In the genomic region with DNA sequence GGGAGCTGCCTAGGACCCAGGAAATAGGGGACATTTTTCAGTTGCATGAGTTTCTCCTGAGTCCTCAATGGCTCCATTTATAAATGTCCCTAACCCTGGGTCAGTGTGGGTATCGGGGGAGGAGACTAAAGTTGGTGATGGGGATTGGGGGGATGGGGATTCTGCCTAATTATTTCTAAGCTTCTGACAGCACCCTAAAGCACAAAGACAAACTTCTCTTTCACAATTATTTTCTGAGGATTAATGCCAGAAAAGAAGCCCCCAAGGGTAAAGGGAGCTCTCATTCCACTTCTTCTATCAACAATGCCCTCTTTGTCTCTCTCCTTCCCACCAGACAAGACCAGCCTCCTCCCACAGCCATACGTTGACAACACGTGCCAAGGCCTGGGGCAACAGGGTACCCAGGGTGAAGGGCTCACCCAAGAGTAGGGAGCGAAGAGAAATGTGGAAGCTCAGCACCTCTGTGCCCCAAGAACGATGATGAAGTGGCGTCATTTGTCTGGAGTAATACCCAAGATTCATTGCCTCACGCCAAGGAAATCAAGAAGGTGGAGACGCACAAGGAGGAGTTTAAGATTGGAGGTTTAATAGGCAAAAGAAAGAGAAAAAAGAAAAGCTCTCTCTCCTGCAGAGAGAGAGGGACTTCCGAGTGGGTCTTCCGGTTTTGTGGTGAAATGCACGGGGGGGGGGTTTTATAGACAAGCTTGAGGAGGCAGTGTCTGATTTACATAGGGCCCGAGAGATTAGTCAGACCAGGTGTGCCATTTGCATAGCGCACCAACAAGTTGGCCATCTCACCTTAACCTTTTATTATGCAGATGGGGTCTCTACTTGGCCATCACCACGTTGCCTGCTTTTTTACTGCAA, we compare ENCODE assay signal across 14 cellular contexts. TPM values are rescaled to one million over a fixed set of nuclear protein-coding genes. Genes with fewer than 3 reads are reported as not detected.
DNase-seq lines count a peak whose midpoint lies in the region; ATAC-seq and TF ChIP-seq lines count a peak whose summit lies in the region.
"Had no signal": no experiment of that assay in that cellular context is flagged by ENCODE, and none has a peak within 500 bp of the region (broad histone marks: within the 10 kb centered on the region; RNA-seq: fewer than 3 reads in every experiment).

No MANE protein-coding gene starts in this region.

- TF ChIP-seq CTCF in endodermal cell (conservative IDR thresholded peaks at IDR 0.05) (no peak), type B pancreatic cell (conservative IDR thresholded peaks at IDR 0.05) (no peak)

- WGBS in endodermal cell (ENCODE audit: insufficient coverage in 1 of 2, insufficient read length in 1 of 2), 2 experiments: 68 to 71% methylated on average over 13 of the region's 14 CpGs

- H3K27ac ChIP-seq in endodermal cell (ENCODE audit: low read depth, low read length): no peak overlapping the region

- peaks cover 10% of the 10 kb centered on the region for H3K4me1 Mint-ChIP-seq in activated naive CD4-positive, alpha-beta T cell treated with anti-CD3 and anti-CD28 coated beads, Interleukin-2, amount 50 U/mL, for 24 hours
- H3K4me1 Mint-ChIP-seq in endodermal cell: no peaks in the 10 kb centered on the region
- no peaks in the 10 kb centered on the region for H3K4me1 Mint-ChIP-seq in type B pancreatic cell (ENCODE audit: unreplicated experiment)

- no peaks in the 10 kb centered on the region for H3K36me3 Mint-ChIP-seq in activated naive CD4-positive, alpha-beta T cell treated with anti-CD3 and anti-CD28 coated beads, Interleukin-2, amount 50 U/mL, for 24 hours
- H3K36me3 Mint-ChIP-seq in activated naive CD4-positive, alpha-beta T cell treated with anti-CD3 and anti-CD28 coated beads, Interleukin-2, amount 50 U/mL, for 72 hours: peaks cover 0 to 6% of the 10 kb centered on the region in 2 donors
- H3K36me3 Mint-ChIP-seq in endodermal cell (ENCODE audit: low read depth): peaks cover 5% of the 10 kb centered on the region
- no peaks in the 10 kb centered on the region for H3K36me3 Mint-ChIP-seq in type B pancreatic cell

- peaks cover 6% of the 10 kb centered on the region for H3K9me3 Mint-ChIP-seq in activated naive CD4-positive, alpha-beta T cell treated with anti-CD3 and anti-CD28 coated beads, Interleukin-2, amount 50 U/mL, for 24 hours
- H3K9me3 Mint-ChIP-seq in activated naive CD4-positive, alpha-beta T cell treated with anti-CD3 and anti-CD28 coated beads, Interleukin-2, amount 50 U/mL, for 72 hours: peaks cover 3 to 5% of the 10 kb centered on the region in 2 donors
- H3K9me3 Mint-ChIP-seq in endodermal cell: peaks cover 36% of the 10 kb centered on the region
- peaks cover 5% of the 10 kb centered on the region for H3K9me3 Mint-ChIP-seq in type B pancreatic cell

- ATAC-seq in activated naive CD4-positive, alpha-beta T cell treated with anti-CD3 and anti-CD28 coated beads, Interleukin-2, amount 50 U/mL, for 72 hours: no peak
- ATAC-seq in sciatic nerve: peak; percentile 74

- H3K27me3 Mint-ChIP-seq in activated naive CD4-positive, alpha-beta T cell treated with anti-CD3 and anti-CD28 coated beads, Interleukin-2, amount 50 U/mL, for 24 hours: peaks cover 5% of the 10 kb centered on the region
- H3K27me3 Mint-ChIP-seq in endodermal cell (ENCODE audit: insufficient read depth) (no peaks in the 10 kb centered on the region), type B pancreatic cell (peaks cover 12% of the 10 kb centered on the region)

- H3K4me3 ChIP-seq in endodermal cell (ENCODE audit: low read length): no peak overlapping the region

- no peak overlapping the region for H3K9ac ChIP-seq in endodermal cell (ENCODE audit: extremely low read depth, low read length, poor library complexity, severe bottlenecking)

- peak overlapping the region; percentile 38 for H3K4me3 Mint-ChIP-seq in activated naive CD4-positive, alpha-beta T cell treated with anti-CD3 and anti-CD28 coated beads, Interleukin-2, amount 50 U/mL, for 24 hours
- H3K4me3 Mint-ChIP-seq in endodermal cell (no peak overlapping the region), type B pancreatic cell (no peak overlapping the region)

- no peaks in the 10 kb centered on the region for H3K36me3 ChIP-seq in endodermal cell (ENCODE audit: control insufficient read depth, insufficient read depth, low read length)

- no peak for DNase-seq in activated naive CD4-positive, alpha-beta T cell treated with anti-CD3 and anti-CD28 coated beads, Interleukin-2, amount 50 U/mL, for 72 hours (ENCODE audit: low spot score in 2 of 2)
- DNase-seq in NCI-H69 (lab: John Stamatoyannopoulos, UW) (peak; percentile 73), endodermal cell (peak; percentile 87), sciatic nerve (ENCODE audit: low spot score) (no peak), AML-193 (lab: John Stamatoyannopoulos, UW) (no peak), NOMO-1 treated with dmso at 0.1 percent for 144 hours (lab: John Stamatoyannopoulos, UW; ENCODE audit: unreplicated experiment) (no peak), type B pancreatic cell (ENCODE audit: extremely low spot score, unreplicated experiment) (no peak)
- DNase-seq: glutamatergic neuron; NCI-H187; stimulated activated CD4-positive, alpha-beta T cell treated with anti-CD3 and anti-CD28 coated beads, Interleukin-1b, Interleukin-23, amount 100 ng/mL, for 48 hours had no signal

- no peaks in the 10 kb centered on the region for H3K4me1 ChIP-seq in endodermal cell (ENCODE audit: control insufficient read depth, insufficient read depth, low read length)

- peaks cover 8% of the 10 kb centered on the region for H3K9me3 ChIP-seq in endodermal cell (ENCODE audit: control insufficient read depth, low read length)

- H3K27me3 ChIP-seq in endodermal cell (ENCODE audit: control insufficient read depth, insufficient read depth, low read length, poor library complexity, severe bottlenecking): no peaks in the 10 kb centered on the region

- intact Hi-C loops in sciatic nerve (cut with DNase I): no loop called here

- no peak overlapping the region for H3K27ac Mint-ChIP-seq in activated naive CD4-positive, alpha-beta T cell treated with anti-CD3 and anti-CD28 coated beads, Interleukin-2, amount 50 U/mL, for 24 hours
- H3K27ac Mint-ChIP-seq in activated naive CD4-positive, alpha-beta T cell treated with anti-CD3 and anti-CD28 coated beads, Interleukin-2, amount 50 U/mL, for 72 hours: no peak overlapping the region
- H3K27ac Mint-ChIP-seq in endodermal cell (peak overlapping the region; percentile 89), type B pancreatic cell (no peak overlapping the region)

RNA-seq across cellular contexts. Expression of a gene that starts 14.5 kb away (rescaled TPM):
- total RNA-seq in activated naive CD4-positive, alpha-beta T cell treated with anti-CD3 and anti-CD28 coated beads, Interleukin-2, amount 50 U/mL, for 72 hours: under 1 TPM; 0.68 to 0.89 TPM
- 1 to 10 TPM in 1 of 2 donors, under 1 TPM in 1; 0.82 to 1.4 TPM for total RNA-seq in endodermal cell
- polyA plus RNA-seq in endodermal cell (2013, experiment 1 of 2): 0.43 TPM
- polyA plus RNA-seq in endodermal cell (2013, experiment 2 of 2): not detected
- 31.7 TPM for total RNA-seq in sciatic nerve
- total RNA-seq in type B pancreatic cell (ENCODE audit: low replicate concordance): not detected in 2 replicates
- total RNA-seq: HT-29, posterior vena cava had no signal

RNA-seq across cellular contexts. Expression of a gene that starts 24.5 kb away (rescaled TPM):
- total RNA-seq in activated naive CD4-positive, alpha-beta T cell treated with anti-CD3 and anti-CD28 coated beads, Interleukin-2, amount 50 U/mL, for 72 hours: 10 to 100 TPM; 25.8 to 28.3 TPM
- total RNA-seq in endodermal cell (10 to 100 TPM; 10.5 to 13.2 TPM), sciatic nerve (32.1 TPM), type B pancreatic cell (ENCODE audit: low replicate concordance) (13.0 and 15.8 TPM in 2 replicates)
- polyA plus RNA-seq in endodermal cell (2013, experiment 1 of 2): 17.3 TPM
- polyA plus RNA-seq in endodermal cell (2013, experiment 2 of 2): 13.8 TPM

RNA-seq across cellular contexts. Expression of a gene that starts 32.0 kb away (rescaled TPM):
- total RNA-seq in activated naive CD4-positive, alpha-beta T cell treated with anti-CD3 and anti-CD28 coated beads, Interleukin-2, amount 50 U/mL, for 72 hours: under 1 TPM in 1 of 2 donors, not detected in 1; 0.43 TPM
- total RNA-seq in endodermal cell: not detected
- polyA plus RNA-seq in endodermal cell (2013, experiment 1 of 2): 0.39 TPM
- polyA plus RNA-seq in endodermal cell (2013, experiment 2 of 2): not detected
- 120 TPM for total RNA-seq in sciatic nerve
- total RNA-seq in type B pancreatic cell (ENCODE audit: low replicate concordance): 0.50 and 0.60 TPM in 2 replicates
- total RNA-seq: lung microvascular endothelial cell had no signal

Comparison
In these comparisons a context has a peak if more than half of its experiments do, and no peak if none do; other contexts are left out.
1. DNase-seq: peak in NCI-H69 (single experiment) and endodermal cell (single experiment); none in activated naive CD4-positive, alpha-beta T cell treated with anti-CD3 and anti-CD28 coated beads, Interleukin-2, amount 50 U/mL, for 72 hours (0 of 2), sciatic nerve (single experiment), AML-193 (0 of 2), NOMO-1 treated with dmso at 0.1 percent for 144 hours (single experiment) and type B pancreatic cell (single experiment).
2. RNA of a gene that starts 14.5 kb away (total RNA-seq): 31.7 TPM in sciatic nerve (single experiment); 0.82 to 1.4 TPM in endodermal cell, 0.68 to 0.89 TPM in activated naive CD4-positive, alpha-beta T cell treated with anti-CD3 and anti-CD28 coated beads, Interleukin-2, amount 50 U/mL, for 72 hours and not detected in type B pancreatic cell; every median in the first group is over 10 times any median in the second.
3. RNA of a gene that starts 32.0 kb away (total RNA-seq): 120 TPM in sciatic nerve (single experiment); 0.50 to 0.60 TPM in type B pancreatic cell, 0.43 TPM in activated naive CD4-positive, alpha-beta T cell treated with anti-CD3 and anti-CD28 coated beads, Interleukin-2, amount 50 U/mL, for 72 hours and not detected in endodermal cell; every median in the first group is over 10 times any median in the second.